ENCODE assay signal across 12 cellular contexts in the genomic region with DNA sequence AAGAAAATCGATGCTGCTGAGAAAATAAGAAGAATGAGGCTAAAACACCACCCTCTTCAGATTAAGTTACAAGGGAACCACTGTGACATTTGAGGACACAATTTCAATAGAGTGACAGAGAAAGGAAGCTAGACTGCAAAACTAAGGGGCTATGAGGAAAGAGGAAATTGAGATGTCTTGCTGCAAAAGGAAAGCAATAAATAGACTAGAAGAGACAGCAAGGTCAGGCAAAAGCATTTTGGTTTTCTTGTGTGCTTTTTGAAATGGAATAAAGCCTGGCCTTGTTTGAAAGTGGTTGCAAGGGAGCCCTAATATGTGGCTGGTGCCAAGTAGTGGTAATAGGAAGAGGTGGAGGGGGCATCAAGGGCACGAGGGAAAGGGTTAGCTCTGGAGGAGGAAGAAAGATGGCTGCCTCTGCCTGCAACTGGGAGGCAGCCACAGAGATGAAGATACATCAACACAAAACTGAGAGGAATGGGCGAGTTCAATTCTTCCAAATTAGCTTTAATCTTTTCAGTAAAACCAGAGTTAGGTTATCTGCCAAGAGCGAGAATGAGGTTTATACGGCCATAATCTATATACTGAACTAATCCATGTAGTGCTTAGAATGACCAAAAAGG. TPM values are rescaled to one million over a fixed set of nuclear protein-coding genes. Genes with fewer than 3 reads are reported as not detected.
A peak's percentile ranks its signal among the peaks of the same experiment; 100 is the strongest.
DNase-seq lines count a peak whose midpoint lies in the region; ATAC-seq and TF ChIP-seq lines count a peak whose summit lies in the region.
"Had no signal": no experiment of that assay in that cellular context is flagged by ENCODE, and none has a peak within 500 bp of the region (broad histone marks: within the 10 kb centered on the region; RNA-seq: fewer than 3 reads in every experiment).

No MANE protein-coding gene starts in this region.

- TF ChIP-seq POLR2A in heart left ventricle (IDR thresholded peaks at IDR 0.05): no peak

- no peaks in the 10 kb centered on the region for H3K27me3 ChIP-seq in heart left ventricle
- no peaks in the 10 kb centered on the region for H3K27me3 ChIP-seq in right cardiac atrium (ENCODE audit: control insufficient read depth, insufficient read depth)
- H3K27me3 ChIP-seq in upper lobe of right lung: no peaks in the 10 kb centered on the region

- H2AFZ ChIP-seq in OCI-LY7 (ENCODE audit: low read length): peak overlapping the region; percentile 96

- WGBS in heart left ventricle, 4 donors: 72 to 80% (median 76%) methylated on average over 5 of the region's 5 CpGs
- WGBS in right cardiac atrium: 71% methylated on average over 5 of the region's 5 CpGs

- H3K4me3 ChIP-seq in heart left ventricle (no peak overlapping the region), OCI-LY7 (ENCODE audit: low read depth, low read length, poor library complexity, severe bottlenecking) (no peak overlapping the region), right cardiac atrium (ENCODE audit: low read length) (no peak overlapping the region), upper lobe of right lung (no peak overlapping the region)

- ATAC-seq in heart left ventricle (peak in 1 of 4 donors; percentile 4), left ventricle myocardium superior (no peak), right cardiac atrium (no peak), upper lobe of right lung (peak; percentile 17)
- ATAC-seq: WTC11 had no signal

- POLR2A ChIA-PET in OCI-LY7 (lab: Charles Lee): interaction anchor here (0.7 to 2.1 kb wide), 6 partner anchors 10 to 335 kb away, joined by 3 to 6 read pairs (median 3); no protein-coding TSS in a partner anchor

- in situ Hi-C loops in GM13977 (cut with MboI; ENCODE audit: low pct_unique_long_range_greater_than_20kb, low sequenced_read_pairs, unreplicated experiment): no loop called here

- H4K20me1 ChIP-seq in OCI-LY7 (ENCODE audit: insufficient read depth, low read length): no peaks in the 10 kb centered on the region

- no peak for DNase-seq in heart left ventricle
- DNase-seq in left ventricle myocardium superior: no peak
- peak; percentile 24 for DNase-seq in OCI-LY7 (ENCODE audit: low spot score)
- DNase-seq in right cardiac atrium: no peak
- DNase-seq in upper lobe of right lung: no peak
- no peak for DNase-seq in NCI-H526 treated with DMSO at 0.1 percent for 48 hours (lab: John Stamatoyannopoulos, UW)
- no peak for DNase-seq in GM13977 (ENCODE audit: low spot score)
- no peak for DNase-seq in OCI-M2 (lab: John Stamatoyannopoulos, UW; ENCODE audit: unreplicated experiment)
- DNase-seq: EL, NCI-H1930 had no signal

- peaks cover 0 to 28% (median 12%) of the 10 kb centered on the region in 12 donors for H3K4me1 ChIP-seq in heart left ventricle
- H3K4me1 ChIP-seq in OCI-LY7 (ENCODE audit: insufficient read depth, low read length, poor library complexity, severe bottlenecking): peaks cover 46% of the 10 kb centered on the region
- no peaks in the 10 kb centered on the region for H3K4me1 ChIP-seq in right cardiac atrium (ENCODE audit: control insufficient read depth, insufficient read depth, low read length)
- peaks cover 14% of the 10 kb centered on the region for H3K4me1 ChIP-seq in upper lobe of right lung

- H3K79me2 ChIP-seq in OCI-LY7 (ENCODE audit: insufficient read depth, low read depth, low read length): no peaks in the 10 kb centered on the region

- H3K36me3 ChIP-seq in heart left ventricle (no peaks in the 10 kb centered on the region), OCI-LY7 (ENCODE audit: insufficient read depth, low read length) (no peaks in the 10 kb centered on the region), upper lobe of right lung (no peaks in the 10 kb centered on the region)

- H3K27ac ChIP-seq in heart left ventricle (peak overlapping the region in 9 of 12 donors; percentile 2 to 72 (median 49)), OCI-LY7 (ENCODE audit: low read depth, low read length, poor library complexity, severe bottlenecking) (peak overlapping the region; percentile 15), right cardiac atrium (ENCODE audit: low read length) (peak overlapping the region; percentile 66), upper lobe of right lung (no peak overlapping the region)

- intact Hi-C loops in heart left ventricle (cut with DNase I): loop anchor here (1.0 to 10.0 kb wide), 11 partner anchors 41 to 234 kb away; a partner anchor contains a TSS
- intact Hi-C loops in left ventricle myocardium superior (cut with micrococcal nuclease): loop anchor here (5.0 kb wide), 1 partner anchor 56 kb away; a partner anchor contains a TSS
- intact Hi-C loops in OCI-LY7 (cut with micrococcal nuclease; ENCODE audit: unreplicated experiment): loop anchor here (1.0 to 10.0 kb wide), 3 partner anchors 45 to 230 kb away; a partner anchor contains a TSS
- intact Hi-C loops in right cardiac atrium (cut with DNase I): loop anchor here in 3 of 4 donors (5.0 to 10.0 kb wide), 3 partner anchors 46 to 231 kb away; a partner anchor contains a TSS
- intact Hi-C loops in upper lobe of right lung (cut with DNase I): no loop called here

- BruUV-seq in OCI-LY7 (replicated peaks; lab: Mats Ljungman, UMichigan): no TSS peak

- H3K9me3 ChIP-seq in heart left ventricle (no peaks in the 10 kb centered on the region), OCI-LY7 (ENCODE audit: low read length) (no peaks in the 10 kb centered on the region), right cardiac atrium (ENCODE audit: control insufficient read depth, low read length) (no peaks in the 10 kb centered on the region), upper lobe of right lung (no peaks in the 10 kb centered on the region)

- H3K4me2 ChIP-seq in OCI-LY7 (ENCODE audit: low read length): peak overlapping the region; percentile 79

- CTCF ChIA-PET in OCI-LY7 (lab: Charles Lee; ENCODE audit: unreplicated experiment): no interaction called here

- TF ChIP-seq CTCF in heart left ventricle (IDR thresholded peaks at IDR 0.05): no peak
- TF ChIP-seq CTCF in OCI-LY7 (conservative IDR thresholded peaks at IDR 0.05; ENCODE audit: low read length): no peak
- no peak for TF ChIP-seq CTCF in upper lobe of right lung (IDR thresholded peaks at IDR 0.05)
- no peak for TF ChIP-seq CTCF in GM13977 (IDR thresholded peaks at IDR 0.05; ENCODE audit: extremely low read depth, insufficient read depth, missing control alignments)

- no peaks in the 10 kb centered on the region for H3K9me2 ChIP-seq in OCI-LY7 (ENCODE audit: insufficient read depth, low read length)

RNA-seq across cellular contexts. Expression of a gene that starts 1.2 kb away (rescaled TPM):
- 1 to 10 TPM in 7 of 9 donors, under 1 TPM in 2; 0.42 to 6.9 (median 3.7) TPM for total RNA-seq in heart left ventricle
- 1 to 10 TPM in 1 of 2 donors, under 1 TPM in 1; 0.19 to 1.6 TPM for polyA plus RNA-seq in heart left ventricle
- total RNA-seq in left ventricle myocardium superior: 4.0 TPM
- total RNA-seq in OCI-LY7 (2014; rRNA removed; shearing (Covaris generic)): 0.22 and 1.0 TPM in 2 replicates
- 0.46 TPM in 2 replicates for total RNA-seq in OCI-LY7 (2022)
- 1 to 10 TPM; 5.2 to 8.7 (median 7.9) TPM for total RNA-seq in right cardiac atrium
- polyA plus RNA-seq in right cardiac atrium: 5.8 TPM
- total RNA-seq in upper lobe of right lung: 0.20 TPM
- total RNA-seq: RPMI7951 had no signal

RNA-seq across cellular contexts. Expression of a gene that starts 57.9 kb away (rescaled TPM):
- total RNA-seq in heart left ventricle (10 to 100 TPM; 53.0 to 91.3 (median 84.0) TPM), left ventricle myocardium superior (119 TPM), OCI-LY7 (2022) (62.0 and 64.2 TPM in 2 replicates), right cardiac atrium (100 to 1,000 TPM in 3 of 4 donors, 10 to 100 TPM in 1; 91.0 to 126 (median 118) TPM), upper lobe of right lung (40.5 TPM)
- polyA plus RNA-seq in heart left ventricle (10 to 100 TPM; 24.5 to 40.6 TPM), right cardiac atrium (94.7 TPM)
- 39.0 and 43.2 TPM in 2 replicates for total RNA-seq in OCI-LY7 (2014; rRNA removed; shearing (Covaris generic))
